Comparison of ENCODE assay signal across 22 cellular contexts in the genomic region with DNA sequence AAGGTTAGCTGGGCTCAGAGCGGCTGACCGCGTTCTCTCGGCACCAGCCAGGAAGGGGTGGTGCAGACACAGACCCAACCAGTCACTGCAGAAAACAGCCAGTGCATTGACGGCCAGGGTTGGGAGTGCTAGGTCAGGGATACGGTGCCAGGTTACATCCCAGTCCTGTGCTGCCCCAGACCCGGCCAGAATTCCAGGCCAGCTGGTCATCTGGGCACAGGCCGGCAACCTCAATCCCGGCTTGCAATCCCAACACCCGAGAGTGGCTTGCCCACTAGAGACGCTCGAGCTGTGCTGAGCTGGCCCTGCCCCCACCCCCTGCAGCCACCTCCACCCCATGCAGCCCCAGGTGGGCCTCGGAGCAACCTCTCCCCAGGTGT. TPM values are rescaled to one million over a fixed set of nuclear protein-coding genes. Genes with fewer than 3 reads are reported as not detected.
"Had no signal": no experiment of that assay in that cellular context is flagged by ENCODE, and none has a peak within 500 bp of the region (broad histone marks: within the 10 kb centered on the region; RNA-seq: fewer than 3 reads in every experiment).

No MANE protein-coding gene starts in this region.

- H3K27me3 ChIP-seq: ascending aorta had no signal

- DNase-seq: activated CD4-positive, alpha-beta memory T cell treated with anti-CD3 and anti-CD28 coated beads for 36 hours; activated CD8-positive, alpha-beta memory T cell treated with anti-CD3 and anti-CD28 coated beads, Interleukin-2, amount 10 ng/mL, durations not matched to agents 7 days and 5 days; activated naive CD4-positive, alpha-beta T cell treated with anti-CD3 and anti-CD28 coated beads, Interleukin-2, amount 10 ng/mL, durations not matched to agents 7 days and 5 days; activated T-cell treated with anti-CD3 and anti-CD28 coated beads, Interleukin-2, amount 50 U/mL, for 1 hour; dermis blood vessel endothelial cell; effector memory CD8-positive, alpha-beta T cell; foreskin melanocyte; islet precursor cell; stimulated activated CD4-positive, alpha-beta T cell treated with anti-CD3 and anti-CD28 coated beads, Interleukin-1b, Interleukin-23, amount 100 ng/mL, for 48 hours; stimulated activated naive CD8-positive, alpha-beta T cell treated with anti-CD3 and anti-CD28 coated beads, Interleukin-15, amount 100 ng/mL, for 72 hours had no signal

- H3K36me3 ChIP-seq: ascending aorta had no signal

- H3K4me3 ChIP-seq: ascending aorta, heart left ventricle, left lung had no signal

- H3K4me1 ChIP-seq: ascending aorta, left lung had no signal

- H3K27ac ChIP-seq: ascending aorta, heart left ventricle, left lung, VCaP had no signal

- H3K9me3 ChIP-seq: ascending aorta, heart left ventricle, left lung had no signal

- ATAC-seq: activated CD8-positive, alpha-beta memory T cell treated with anti-CD3 and anti-CD28 coated beads, Interleukin-2, amount 10 ng/mL, durations not matched to agents 7 days and 5 days; effector memory CD8-positive, alpha-beta T cell; heart left ventricle; left lung; stimulated activated naive CD8-positive, alpha-beta T cell treated with anti-CD3 and anti-CD28 coated beads, Interleukin-15, amount 100 ng/mL, for 72 hours had no signal

RNA-seq across cellular contexts. Expression of a gene that starts 3.8 kb away (rescaled TPM):
- total RNA-seq: activated CD4-positive, alpha-beta memory T cell treated with anti-CD3 and anti-CD28 coated beads for 36 hours; activated CD8-positive, alpha-beta memory T cell treated with anti-CD3 and anti-CD28 coated beads, Interleukin-2, amount 10 ng/mL, durations not matched to agents 7 days and 5 days; activated T-helper 2 cell treated with anti-CD3 and anti-CD28 coated beads, Interferon-gamma antibody, Interleukin-2, Interleukin-4, amounts not matched to agents 10 μg/mL and 5 μg/mL and 100 μg/mL, durations not matched to agents 14 hours and 24 hours and 36 hours; ascending aorta; bronchial epithelial cell; chondrocyte; dermis blood vessel endothelial cell; fibroblast of lung; heart left ventricle; left lung; osteocyte; pulmonary artery endothelial cell; T-helper 1 cell treated with Interleukin-12 subunit alpha and Interleukin-12 subunit beta and Interleukin-4 antibody, amounts not matched to agents 30 ng/mL and 1 ng/mL, for 36 hours; temporal lobe had no signal
- polyA plus RNA-seq: fibroblast of lung, heart left ventricle had no signal

RNA-seq across cellular contexts. Expression of a gene that starts 14.2 kb away (rescaled TPM):
- total RNA-seq: activated CD4-positive, alpha-beta memory T cell treated with anti-CD3 and anti-CD28 coated beads for 36 hours; activated CD8-positive, alpha-beta memory T cell treated with anti-CD3 and anti-CD28 coated beads, Interleukin-2, amount 10 ng/mL, durations not matched to agents 7 days and 5 days; activated T-helper 2 cell treated with anti-CD3 and anti-CD28 coated beads, Interferon-gamma antibody, Interleukin-2, Interleukin-4, amounts not matched to agents 10 μg/mL and 5 μg/mL and 100 μg/mL, durations not matched to agents 14 hours and 24 hours and 36 hours; ascending aorta; bronchial epithelial cell; dermis blood vessel endothelial cell; fibroblast of lung; left lung; pulmonary artery endothelial cell had no signal
- polyA plus RNA-seq: fibroblast of lung, heart left ventricle had no signal
